ENCODE assay signal across 8 cellular contexts in the genomic region with DNA sequence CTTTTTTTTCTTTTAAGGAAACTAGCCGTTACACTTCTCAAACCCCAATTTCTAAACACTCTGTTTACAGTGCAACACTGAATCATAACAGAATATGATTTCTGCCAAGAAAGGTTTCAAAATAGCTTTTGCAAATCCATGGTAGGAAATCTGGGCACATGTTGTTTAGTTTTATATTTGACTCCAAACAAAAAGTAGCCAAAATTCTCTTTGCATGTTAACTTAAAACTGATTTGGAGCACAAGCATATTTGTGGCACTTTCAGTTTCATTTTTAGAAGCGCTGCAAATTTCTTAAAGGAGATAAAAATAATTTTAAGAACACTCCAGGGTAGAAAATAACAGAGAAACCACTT.
DNase-seq lines count a peak whose midpoint lies in the region; ATAC-seq, FAIRE-seq and TF ChIP-seq lines count a peak whose summit lies in the region.

No MANE protein-coding gene starts in this region.

- peak overlapping the region; percentile 41 to 98 (median 84) for H3K27ac ChIP-seq in skin epidermis

- peak; percentile 32 for ATAC-seq in GM19328 (IDR thresholded peaks at IDR 0.05; ENCODE audit: unreplicated experiment)

- FAIRE-seq in A204.1 (lab: Jason Lieb, UNC): peak; percentile 9

- DNase-seq in RPMI8226: peak; percentile 62
- no peak for DNase-seq in fibroblast of mammary gland (ENCODE audit: low read depth)
- DNase-seq in NCI-H1105 (lab: John Stamatoyannopoulos, UW): no peak
- no peak for DNase-seq in effector CD4-positive, alpha-beta T cell
- DNase-seq in NCI-H1092 (lab: John Stamatoyannopoulos, UW): no peak

- TF ChIP-seq CTCF in fibroblast of mammary gland (conservative IDR thresholded peaks at IDR 0.05; ENCODE audit: control insufficient read depth, insufficient read depth, low read depth, low read length): no peak

- H3K4me3 ChIP-seq in fibroblast of mammary gland (ENCODE audit: control insufficient read depth, low read depth, low read length) (peak overlapping the region; percentile 68), skin epidermis (peak overlapping the region; percentile 29 to 50 (median 36))
